ENCODE assay signal across 8 cellular contexts in genomic region chr11:57798905-57799559, GRCh38. TPM values are rescaled to one million over a fixed set of nuclear protein-coding genes. Genes with fewer than 3 reads are reported as not detected.
A peak's percentile ranks its signal among the peaks of the same experiment; 100 is the strongest.
DNase-seq lines count a peak whose midpoint lies in the region; ATAC-seq, FAIRE-seq and TF ChIP-seq lines count a peak whose summit lies in the region.

No MANE protein-coding gene starts in this region.

- H3K9me3 ChIP-seq in muscle layer of duodenum (ENCODE audit: control insufficient read depth in 1 of 2, low read length in 2 of 2): no peaks in the 10 kb centered on the region

- H3K4me3 ChIP-seq in dorsolateral prefrontal cortex: no peak overlapping the region
- H3K4me3 ChIP-seq in muscle layer of duodenum (ENCODE audit: low read depth in 1 of 2, low read length in 2 of 2): no peak overlapping the region

- peaks cover 47 to 58% of the 10 kb centered on the region in 2 donors for H3K36me3 ChIP-seq in muscle layer of duodenum (ENCODE audit: control insufficient read depth in 1 of 2, insufficient read depth in 2 of 2, low read length in 2 of 2)

- peaks cover 23 to 37% of the 10 kb centered on the region in 2 donors for H3K4me1 ChIP-seq in muscle layer of duodenum (ENCODE audit: control insufficient read depth in 1 of 2, insufficient read depth in 2 of 2, low read length in 2 of 2)

- no peak for FAIRE-seq in H54 (lab: Jason Lieb, UNC)

- DNase-seq in ELR (ENCODE audit: low read depth) (peak; percentile 26), OCI-M1 (lab: John Stamatoyannopoulos, UW) (peak; percentile 78), dorsolateral prefrontal cortex (no peak), H54 (ENCODE audit: insufficient read length, low spot score) (no peak), DMS79 (lab: John Stamatoyannopoulos, UW) (no peak)

- TF ChIP-seq CTCF in dorsolateral prefrontal cortex (IDR thresholded peaks at IDR 0.05 in 54 of 56, conservative IDR thresholded peaks at IDR 0.05 in 2 of 56; ENCODE audit: low read depth in 1 of 56, partially characterized antibody in 56 of 56): no peak

- H3K27me3 ChIP-seq in dorsolateral prefrontal cortex (no peaks in the 10 kb centered on the region), muscle layer of duodenum (ENCODE audit: low read depth, low read length) (no peaks in the 10 kb centered on the region)

- H3K27ac ChIP-seq in dorsolateral prefrontal cortex: peak overlapping the region in 51 of 59 donors; percentile 2 to 91 (median 67)
- peak overlapping the region; percentile 85 for H3K27ac ChIP-seq in muscle layer of duodenum (ENCODE audit: low read length)

- ATAC-seq in HG03342 (IDR thresholded peaks at IDR 0.05; ENCODE audit: unreplicated experiment) (no peak), GM19452 (IDR thresholded peaks at IDR 0.05; ENCODE audit: unreplicated experiment) (no peak)

- intact Hi-C loops in dorsolateral prefrontal cortex (cut with DNase I): loop anchor here (5.0 to 10.0 kb wide), 3 partner anchors 37 to 234 kb away; partner anchors contain the start of genes CTNND1 (in 1 of the 2), SELENOH (in 1 of the 2) and UBE2L6 (in 1 of the 2)

- no peak for TF ChIP-seq POLR2A in H54 (IDR thresholded peaks at IDR 0.05; ENCODE audit: low read depth, low read length)

RNA-seq across cellular contexts. Expression of gene CTNND1, which starts 37.4 kb away (rescaled TPM):
- total RNA-seq in dorsolateral prefrontal cortex: 100 to 1,000 TPM in 112 of 120 experiments, 10 to 100 TPM in 8; 92.0 to 159 (median 119) TPM

RNA-seq across cellular contexts. Expression of gene BTBD18, which starts 47.4 kb away (rescaled TPM):
- total RNA-seq in dorsolateral prefrontal cortex: not detected

RNA-seq across cellular contexts. Expression of gene SELENOH, which starts 57.7 kb away (rescaled TPM):
- total RNA-seq in dorsolateral prefrontal cortex: 100 to 1,000 TPM in 43 of 120 experiments, 10 to 100 TPM in 77; 48.0 to 151 (median 93.6) TPM

Comparison
In these comparisons a context has a peak if more than half of its experiments do, and no peak if none do; other contexts are left out.
1. DNase-seq: peak in ELR (single experiment) and OCI-M1 (single experiment); none in dorsolateral prefrontal cortex (0 of 10), H54 (single experiment) and DMS79 (single experiment).